ENCODE assay signal across 9 cellular contexts in genomic region chr9:86287013-86287412, GRCh38. TPM values are rescaled to one million over a fixed set of nuclear protein-coding genes. Genes with fewer than 3 reads are reported as not detected.
A peak's percentile ranks its signal among the peaks of the same experiment; 100 is the strongest.
DNase-seq lines count a peak whose midpoint lies in the region; ATAC-seq, FAIRE-seq and TF ChIP-seq lines count a peak whose summit lies in the region.
"Had no signal": no experiment of that assay in that cellular context is flagged by ENCODE, and none has a peak within 500 bp of the region (broad histone marks: within the 10 kb centered on the region; RNA-seq: fewer than 3 reads in every experiment).

No MANE protein-coding gene starts in this region.

- H4K20me1 ChIP-seq in Loucy (ENCODE audit: insufficient read depth, low read length, poor library complexity, severe bottlenecking) (no peaks in the 10 kb centered on the region), astrocyte (ENCODE audit: insufficient read depth, low read length) (no peaks in the 10 kb centered on the region), neural cell (ENCODE audit: insufficient read depth) (no peaks in the 10 kb centered on the region)

- H3K4me2 ChIP-seq in Loucy (ENCODE audit: low read depth, low read length, poor library complexity, severe bottlenecking): no peak overlapping the region
- no peak overlapping the region for H3K4me2 ChIP-seq in astrocyte (ENCODE audit: low read length)
- no peak overlapping the region for H3K4me2 ChIP-seq in neural cell (ENCODE audit: low read length)

- H3K36me3 Mint-ChIP-seq in astrocyte (ENCODE audit: low read depth, unreplicated experiment): peaks cover 3% of the 10 kb centered on the region
- H3K36me3 Mint-ChIP-seq in activated T-helper 2 cell treated with anti-CD3 and anti-CD28 coated beads, Interferon-gamma antibody, Interleukin-2, Interleukin-4, amounts not matched to agents 10 μg/mL and 5 μg/mL and 100 μg/mL, durations not matched to agents 14 hours and 24 hours and 36 hours (ENCODE audit: low read depth): peaks cover 28% of the 10 kb centered on the region

- no peaks in the 10 kb centered on the region for H3K27me3 Mint-ChIP-seq in astrocyte (ENCODE audit: low read depth, unreplicated experiment)
- H3K27me3 Mint-ChIP-seq in activated T-helper 2 cell treated with anti-CD3 and anti-CD28 coated beads, Interferon-gamma antibody, Interleukin-2, Interleukin-4, amounts not matched to agents 10 μg/mL and 5 μg/mL and 100 μg/mL, durations not matched to agents 14 hours and 24 hours and 36 hours (ENCODE audit: low read depth): no peaks in the 10 kb centered on the region

- H3K9me3 ChIP-seq in Loucy (ENCODE audit: insufficient read depth, low read depth, low read length) (no peaks in the 10 kb centered on the region), astrocyte (ENCODE audit: insufficient read depth, low read depth, low read length) (no peaks in the 10 kb centered on the region), neural cell (ENCODE audit: low read length) (no peaks in the 10 kb centered on the region)

- H3K36me3 ChIP-seq in Loucy (ENCODE audit: insufficient read depth, low read length) (peaks cover 4% of the 10 kb centered on the region; the same call in 1 of the 2 replicates), astrocyte (ENCODE audit: insufficient read depth, low read length) (peaks cover 3% of the 10 kb centered on the region), neural cell (ENCODE audit: insufficient read depth, low read length) (no peaks in the 10 kb centered on the region)

- FAIRE-seq in astrocyte (lab: Jason Lieb, UNC): no peak

- H3K9me3 Mint-ChIP-seq in astrocyte (ENCODE audit: unreplicated experiment): no peaks in the 10 kb centered on the region
- no peaks in the 10 kb centered on the region for H3K9me3 Mint-ChIP-seq in activated T-helper 2 cell treated with anti-CD3 and anti-CD28 coated beads, Interferon-gamma antibody, Interleukin-2, Interleukin-4, amounts not matched to agents 10 μg/mL and 5 μg/mL and 100 μg/mL, durations not matched to agents 14 hours and 24 hours and 36 hours

- H3F3A ChIP-seq in Loucy (ENCODE audit: low read depth) (no peaks in the 10 kb centered on the region), neural cell (ENCODE audit: insufficient read depth, low read length, poor library complexity, severe bottlenecking) (no peaks in the 10 kb centered on the region)

- H3K4me3 ChIP-seq in Loucy (ENCODE audit: low read length, poor library complexity, severe bottlenecking) (no peak overlapping the region), astrocyte (ENCODE audit: insufficient read depth, low read depth, low read length) (no peak overlapping the region), neural cell (ENCODE audit: low read length) (no peak overlapping the region)

- H3K4me1 ChIP-seq in Loucy (ENCODE audit: insufficient read depth, low read length, poor library complexity, severe bottlenecking) (peaks cover 4% of the 10 kb centered on the region), astrocyte (ENCODE audit: insufficient read depth, low read length) (peaks cover 7% of the 10 kb centered on the region)

- peak; percentile 55 for TF ChIP-seq CTCF in Loucy (conservative IDR thresholded peaks at IDR 0.05; ENCODE audit: low read length)
- peak; percentile 56 for TF ChIP-seq CTCF in astrocyte (IDR thresholded peaks at IDR 0.05; ENCODE audit: insufficient read depth, low read depth, low read length)
- TF ChIP-seq CTCF in neural cell (IDR thresholded peaks at IDR 0.05; ENCODE audit: poor library complexity, severe bottlenecking): peak; percentile 50

- intact Hi-C loops in activated T-helper 2 cell treated with anti-CD3 and anti-CD28 coated beads, Interferon-gamma antibody, Interleukin-2, Interleukin-4, amounts not matched to agents 10 μg/mL and 5 μg/mL and 100 μg/mL, durations not matched to agents 14 hours and 24 hours and 36 hours (cut with micrococcal nuclease): no loop called here

- H3K9ac ChIP-seq in Loucy (ENCODE audit: low read depth, low read length, poor library complexity, severe bottlenecking) (no peak overlapping the region), astrocyte (ENCODE audit: low read length) (no peak overlapping the region), neural cell (ENCODE audit: low read length) (no peak overlapping the region)

- DNase-seq in NCI-H2107 treated with DMSO at 0.1 percent for 48 hours (lab: John Stamatoyannopoulos, UW; ENCODE audit: unreplicated experiment) (peak; percentile 72), NCI-H2107 (lab: John Stamatoyannopoulos, UW) (no peak), astrocyte (ENCODE audit: low read depth) (peak; percentile 47), substantia nigra (lab: John Stamatoyannopoulos, UW) (no peak)
- DNase-seq in activated T-helper 2 cell treated with anti-CD3 and anti-CD28 coated beads, Interferon-gamma antibody, Interleukin-2, Interleukin-4, amounts not matched to agents 10 μg/mL and 5 μg/mL and 100 μg/mL, durations not matched to agents 14 hours and 24 hours and 36 hours (ENCODE audit: low spot score): no peak
- DNase-seq: NCI-H187 treated with DMSO at 0.1 percent for 48 hours had no signal

- H3K79me2 ChIP-seq in Loucy (ENCODE audit: insufficient read depth, low read length) (no peaks in the 10 kb centered on the region), astrocyte (ENCODE audit: insufficient read depth, low read length) (peaks cover under 1% of the 10 kb centered on the region), neural cell (replicated peaks; ENCODE audit: insufficient read depth, low read length) (no peaks in the 10 kb centered on the region)

- H2AFZ ChIP-seq in Loucy (ENCODE audit: low read length): no peak overlapping the region
- H2AFZ ChIP-seq in astrocyte (ENCODE audit: low read depth, low read length): no peak overlapping the region
- no peak overlapping the region for H2AFZ ChIP-seq in neural cell (ENCODE audit: low read depth, low read length)

- TF ChIP-seq RAD21 in neural cell (conservative IDR thresholded peaks at IDR 0.05): no peak

- no peak for ATAC-seq in GM21717 (IDR thresholded peaks at IDR 0.05; ENCODE audit: unreplicated experiment)

- no peak for TF ChIP-seq EP300 in neural cell (conservative IDR thresholded peaks at IDR 0.05; ENCODE audit: poor library complexity, severe bottlenecking)

- H3K4me1 Mint-ChIP-seq in astrocyte (ENCODE audit: low read depth, unreplicated experiment): peaks cover 9% of the 10 kb centered on the region
- H3K4me1 Mint-ChIP-seq in activated T-helper 2 cell treated with anti-CD3 and anti-CD28 coated beads, Interferon-gamma antibody, Interleukin-2, Interleukin-4, amounts not matched to agents 10 μg/mL and 5 μg/mL and 100 μg/mL, durations not matched to agents 14 hours and 24 hours and 36 hours (ENCODE audit: low read depth): peaks cover 17% of the 10 kb centered on the region

- H3K27ac ChIP-seq in astrocyte (ENCODE audit: low read depth, low read length): no peak overlapping the region
- H3K27ac ChIP-seq in neural cell (ENCODE audit: low read length): no peak overlapping the region
- H3K27ac ChIP-seq in substantia nigra (ENCODE audit: low read depth, low read length, poor library complexity, severe bottlenecking): no peak overlapping the region

- H3K27me3 ChIP-seq in Loucy (ENCODE audit: insufficient read depth, low read length, poor library complexity, severe bottlenecking) (no peaks in the 10 kb centered on the region), astrocyte (ENCODE audit: insufficient read depth, low read length) (no peaks in the 10 kb centered on the region), neural cell (ENCODE audit: insufficient read depth, low read depth, low read length) (no peaks in the 10 kb centered on the region)

- no peak overlapping the region for H3K27ac Mint-ChIP-seq in astrocyte (ENCODE audit: unreplicated experiment)
- H3K27ac Mint-ChIP-seq in activated T-helper 2 cell treated with anti-CD3 and anti-CD28 coated beads, Interferon-gamma antibody, Interleukin-2, Interleukin-4, amounts not matched to agents 10 μg/mL and 5 μg/mL and 100 μg/mL, durations not matched to agents 14 hours and 24 hours and 36 hours: no peak overlapping the region

- no peaks in the 10 kb centered on the region for H3K9me2 ChIP-seq in Loucy (replicated peaks; ENCODE audit: low read depth, low read length)
- no peaks in the 10 kb centered on the region for H3K9me2 ChIP-seq in neural cell (ENCODE audit: insufficient read depth, low read length)

- no peak overlapping the region for H3K4me3 Mint-ChIP-seq in astrocyte (ENCODE audit: unreplicated experiment)
- H3K4me3 Mint-ChIP-seq in activated T-helper 2 cell treated with anti-CD3 and anti-CD28 coated beads, Interferon-gamma antibody, Interleukin-2, Interleukin-4, amounts not matched to agents 10 μg/mL and 5 μg/mL and 100 μg/mL, durations not matched to agents 14 hours and 24 hours and 36 hours (ENCODE audit: low read depth): no peak overlapping the region

TF ChIP-seq in neural cell, 6 proteins besides CTCF, POLR2A, EP300 and RAD21 (continues in another document):
- TF ChIP-seq POLR2AphosphoS5 (IDR thresholded peaks at IDR 0.05) (no peak), TAF1 (IDR thresholded peaks at IDR 0.05; ENCODE audit: low read depth) (no peak)

RNA-seq across cellular contexts. Expression of gene ISCA1, which starts 4.7 kb away (rescaled TPM):
- total RNA-seq in astrocyte: 30.2 and 30.6 TPM in 2 replicates
- 119 and 141 TPM in 2 replicates for polyA plus RNA-seq in neural cell
- 78.6 and 84.7 TPM in 2 replicates for polyA minus RNA-seq in neural cell
- total RNA-seq in activated T-helper 2 cell treated with anti-CD3 and anti-CD28 coated beads, Interferon-gamma antibody, Interleukin-2, Interleukin-4, amounts not matched to agents 10 μg/mL and 5 μg/mL and 100 μg/mL, durations not matched to agents 14 hours and 24 hours and 36 hours: 28.5 and 28.9 TPM in 2 replicates

RNA-seq across cellular contexts. Expression of gene C9orf153, which starts 27.6 kb away (rescaled TPM):
- total RNA-seq in astrocyte: not detected in 2 replicates
- not detected in 2 replicates for polyA plus RNA-seq in neural cell
- 0.46 TPM in 1 of 2 replicates, not detected in the other for polyA minus RNA-seq in neural cell
- 0.34 and 0.41 TPM in 2 replicates for total RNA-seq in activated T-helper 2 cell treated with anti-CD3 and anti-CD28 coated beads, Interferon-gamma antibody, Interleukin-2, Interleukin-4, amounts not matched to agents 10 μg/mL and 5 μg/mL and 100 μg/mL, durations not matched to agents 14 hours and 24 hours and 36 hours

Comparison
In these comparisons a context has a peak if more than half of its experiments do, and no peak if none do; other contexts are left out.
1. DNase-seq: peak in NCI-H2107 treated with DMSO at 0.1 percent for 48 hours (single experiment) and astrocyte (single experiment); none in NCI-H2107 (single experiment), activated T-helper 2 cell treated with anti-CD3 and anti-CD28 coated beads, Interferon-gamma antibody, Interleukin-2, Interleukin-4, amounts not matched to agents 10 μg/mL and 5 μg/mL and 100 μg/mL, durations not matched to agents 14 hours and 24 hours and 36 hours (single experiment) and substantia nigra (0 of 49).
2. Peak in every context shown above with its lines, with median percentiles within 50 percentile points of each other: CTCF ChIP-seq.